Comparison of ENCODE assay signal across 22 cellular contexts in the genomic region with DNA sequence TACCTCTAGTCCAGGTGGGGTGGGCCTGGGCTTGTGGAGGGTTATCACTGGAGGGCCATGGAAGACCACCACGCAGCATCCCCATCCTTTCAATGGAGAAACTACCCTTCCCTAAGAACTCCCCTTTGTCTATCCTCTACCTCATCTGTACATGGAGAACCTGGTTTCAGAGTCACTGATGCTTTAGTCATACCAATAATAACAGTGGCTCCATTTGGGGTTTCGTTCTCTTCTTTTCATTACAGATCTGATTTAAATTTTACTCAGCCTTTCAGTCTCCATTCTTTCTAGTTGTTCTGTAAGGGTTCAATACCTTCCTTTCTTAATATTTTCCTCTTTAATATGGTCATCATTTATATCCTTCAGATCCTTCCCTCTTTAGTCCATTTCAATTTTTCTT.
"Had no signal": no experiment of that assay in that cellular context is flagged by ENCODE, and none has a peak within 500 bp of the region (broad histone marks: within the 10 kb centered on the region; RNA-seq: fewer than 3 reads in every experiment).

No MANE protein-coding gene starts in this region.

- H3K27ac ChIP-seq: breast epithelium, Peyer's patch, RWPE1, SJCRH30, WERI-Rb-1 had no signal

- H3K27ac Mint-ChIP-seq: activated naive CD8-positive, alpha-beta T cell treated with anti-CD3 and anti-CD28 coated beads, Interleukin-2, amount 10 ng/mL, durations not matched to agents 7 days and 5 days had no signal

- DNase-seq: activated CD4-positive, alpha-beta T cell treated with anti-CD3 and anti-CD28 coated beads for 48 hours; activated CD4-positive, alpha-beta T cell treated with anti-CD3 and anti-CD28 coated beads, Interleukin-2, amount 50 U/mL, for 48 hours; activated CD8-positive, alpha-beta memory T cell treated with anti-CD3 and anti-CD28 coated beads, Interleukin-2, amount 50 U/mL, for 4 hours; activated naive CD8-positive, alpha-beta T cell treated with anti-CD3 and anti-CD28 coated beads, Interleukin-2, amount 10 ng/mL, durations not matched to agents 7 days and 5 days; activated T-cell treated with anti-CD3 and anti-CD28 coated beads, Interleukin-2, amount 50 U/mL, for 4 hours; aorta; central memory CD4-positive, alpha-beta T cell; MG63; MV-4-11; NCI-H1105 treated with DMSO at 0.1 percent for 48 hours; NCI-H146; NCI-H187 treated with DMSO at 0.1 percent for 48 hours; NCI-H2081 treated with DMSO at 0.1 percent for 48 hours; NCI-H446; NCI-H524; Peyer's patch; Right ventricle myocardium superior; SJCRH30; SK-N-SH; WERI-Rb-1 had no signal

- H3K27me3 Mint-ChIP-seq: activated naive CD8-positive, alpha-beta T cell treated with anti-CD3 and anti-CD28 coated beads, Interleukin-2, amount 10 ng/mL, durations not matched to agents 7 days and 5 days had no signal

- H3K4me3 Mint-ChIP-seq: activated naive CD8-positive, alpha-beta T cell treated with anti-CD3 and anti-CD28 coated beads, Interleukin-2, amount 10 ng/mL, durations not matched to agents 7 days and 5 days; activated T-cell treated with anti-CD3 and anti-CD28 coated beads, Interleukin-2, amount 50 U/mL, for 4 hours had no signal
